In genomic region chr9:136629879-136630661, GRCh38 we compare ENCODE assay signal across 2 cellular contexts.
TF ChIP-seq lines count a peak whose summit lies in the region.

No MANE protein-coding gene starts in this region.

TF ChIP-seq in Ishikawa, 13 proteins besides CTCF, POLR2A, EP300 and RAD21 (continued from another document):
- TF ChIP-seq REST (IDR thresholded peaks at IDR 0.05; ENCODE audit: low read depth) = no peak
- peak; percentile 82 for TF ChIP-seq EGR1 (IDR thresholded peaks at IDR 0.05)

TF ChIP-seq in GM12878, 131 proteins besides CTCF, POLR2A, EP300 and RAD21 (continued from another document):
- no peak for TF ChIP-seq RELB (IDR thresholded peaks at IDR 0.05; ENCODE audit: low read depth)
- no peak for TF ChIP-seq NKRF (conservative IDR thresholded peaks at IDR 0.05)
- no peak for TF ChIP-seq RAD51 (IDR thresholded peaks at IDR 0.05)
- TF ChIP-seq PRDM15 (CRISPR knock-in tag; IDR thresholded peaks at IDR 0.05) = no peak
- no peak for TF ChIP-seq NBN (IDR thresholded peaks at IDR 0.05)
- TF ChIP-seq CEBPZ (IDR thresholded peaks at IDR 0.05; ENCODE audit: low read depth, low read length) = no peak
- TF ChIP-seq ZBTB33 (IDR thresholded peaks at IDR 0.05) = no peak
- TF ChIP-seq IRF3 (IDR thresholded peaks at IDR 0.05) = no peak
- no peak for TF ChIP-seq BRCA1 (IDR thresholded peaks at IDR 0.05; ENCODE audit: low read depth, low read length)
- TF ChIP-seq TCF12 (IDR thresholded peaks at IDR 0.05; ENCODE audit: low read depth, low read length) = 0 out of 2 replicates have a peak, but pooled peaks have one; percentile 8
- TF ChIP-seq BACH1 (IDR thresholded peaks at IDR 0.05; ENCODE audit: borderline replicate concordance) = no peak
- TF ChIP-seq YY1 (IDR thresholded peaks at IDR 0.05; ENCODE audit: low read depth, low read length) = 0 out of 2 replicates have a peak, but pooled peaks have one; percentile 11
- no peak for TF ChIP-seq NR2F1 (conservative IDR thresholded peaks at IDR 0.05)
- no peak for TF ChIP-seq NFYA (IDR thresholded peaks at IDR 0.05; ENCODE audit: borderline replicate concordance, low read depth, low read length)
- TF ChIP-seq ATF3 (IDR thresholded peaks at IDR 0.05; ENCODE audit: borderline replicate concordance, extremely low read depth, low read depth, low read length) = no peak
- TF ChIP-seq SMC3 (IDR thresholded peaks at IDR 0.05; ENCODE audit: borderline replicate concordance, low read length) = peak; percentile 65
